ENCODE assay signal across 21 cellular contexts in genomic region chr1:96746440-96747223, GRCh38.
"Had no signal": no experiment of that assay in that cellular context is flagged by ENCODE, and none has a peak within 500 bp of the region (broad histone marks: within the 10 kb centered on the region; RNA-seq: fewer than 3 reads in every experiment).

No MANE protein-coding gene starts in this region.

- H3K36me3 ChIP-seq: upper lobe of left lung had no signal

- H3K9me3 Mint-ChIP-seq: activated naive CD8-positive, alpha-beta T cell treated with anti-CD3 and anti-CD28 coated beads for 36 hours; T-cell; T-helper 2 cell treated with Interferon-gamma antibody and Interleukin-4, amounts not matched to agents 5 μg/mL and 100 μg/mL, for 36 hours had no signal

- H3K27ac Mint-ChIP-seq: activated CD8-positive, alpha-beta T cell treated with anti-CD3 and anti-CD28 coated beads, Interleukin-2, amount 10 ng/mL, durations not matched to agents 7 days and 5 days; activated naive CD8-positive, alpha-beta T cell treated with anti-CD3 and anti-CD28 coated beads for 36 hours; stimulated activated naive B cell treated with anti-CD40 and anti-IgM and Interleukin-4, amounts not matched to agents 10 μg/mL and 1 μg/mL and 100 μg/mL, for 72 hours; T-helper 2 cell treated with Interferon-gamma antibody and Interleukin-4, amounts not matched to agents 5 μg/mL and 100 μg/mL, for 36 hours had no signal

- DNase-seq: activated CD4-positive, alpha-beta T cell treated with anti-CD3 and anti-CD28 coated beads for 1 hour; activated CD4-positive, alpha-beta T cell treated with anti-CD3 and anti-CD28 coated beads, Interleukin-2, amount 50 U/mL, for 1 hour; activated CD8-positive, alpha-beta T cell treated with anti-CD3 and anti-CD28 coated beads, Interleukin-2, amount 10 ng/mL, durations not matched to agents 7 days and 5 days; activated gamma-delta T cell treated with Interleukin-2 at 50 U/mL for 16 hours; activated naive CD8-positive, alpha-beta T cell treated with anti-CD3 and anti-CD28 coated beads for 36 hours; amniotic stem cell; esophagus squamous epithelium; gastrocnemius medialis; head of caudate nucleus; hypothalamus; occipital lobe; posterior cingulate gyrus; sigmoid colon; stimulated activated CD4-positive, alpha-beta T cell treated with anti-CD3 and anti-CD28 coated beads, Interleukin-2, amount 100 ng/mL, for 48 hours; stimulated activated CD8-positive, alpha-beta memory T cell treated with anti-CD3 and anti-CD28 coated beads, Interleukin-4, amount 100 ng/mL, for 48 hours; stimulated activated naive B cell treated with anti-CD40 and anti-IgM and Interleukin-4, amounts not matched to agents 10 μg/mL and 1 μg/mL and 100 μg/mL, for 72 hours; T-cell; upper lobe of left lung had no signal

- H3K4me3 Mint-ChIP-seq: activated CD8-positive, alpha-beta T cell treated with anti-CD3 and anti-CD28 coated beads, Interleukin-2, amount 10 ng/mL, durations not matched to agents 7 days and 5 days; activated naive CD8-positive, alpha-beta T cell treated with anti-CD3 and anti-CD28 coated beads for 36 hours; neural crest cell; stimulated activated naive B cell treated with anti-CD40 and anti-IgM and Interleukin-4, amounts not matched to agents 10 μg/mL and 1 μg/mL and 100 μg/mL, for 72 hours; T-cell; T-helper 2 cell treated with Interferon-gamma antibody and Interleukin-4, amounts not matched to agents 5 μg/mL and 100 μg/mL, for 36 hours had no signal

- H3K27me3 ChIP-seq: esophagus squamous epithelium, gastrocnemius medialis, sigmoid colon, upper lobe of left lung had no signal

- H3K27me3 Mint-ChIP-seq: activated naive CD8-positive, alpha-beta T cell treated with anti-CD3 and anti-CD28 coated beads for 36 hours; stimulated activated naive B cell treated with anti-CD40 and anti-IgM and Interleukin-4, amounts not matched to agents 10 μg/mL and 1 μg/mL and 100 μg/mL, for 72 hours; T-cell had no signal

- H3K27ac ChIP-seq: coronary artery, esophagus squamous epithelium, upper lobe of left lung had no signal

- ATAC-seq: activated CD8-positive, alpha-beta T cell treated with anti-CD3 and anti-CD28 coated beads, Interleukin-2, amount 10 ng/mL, durations not matched to agents 7 days and 5 days; T-cell had no signal

- H3K4me3 ChIP-seq: coronary artery, esophagus squamous epithelium, gastrocnemius medialis, sigmoid colon, upper lobe of left lung had no signal

- H3K9me3 ChIP-seq: esophagus squamous epithelium, gastrocnemius medialis, sigmoid colon, upper lobe of left lung had no signal
